ENCODE assay signal across 8 cellular contexts in the genomic region with DNA sequence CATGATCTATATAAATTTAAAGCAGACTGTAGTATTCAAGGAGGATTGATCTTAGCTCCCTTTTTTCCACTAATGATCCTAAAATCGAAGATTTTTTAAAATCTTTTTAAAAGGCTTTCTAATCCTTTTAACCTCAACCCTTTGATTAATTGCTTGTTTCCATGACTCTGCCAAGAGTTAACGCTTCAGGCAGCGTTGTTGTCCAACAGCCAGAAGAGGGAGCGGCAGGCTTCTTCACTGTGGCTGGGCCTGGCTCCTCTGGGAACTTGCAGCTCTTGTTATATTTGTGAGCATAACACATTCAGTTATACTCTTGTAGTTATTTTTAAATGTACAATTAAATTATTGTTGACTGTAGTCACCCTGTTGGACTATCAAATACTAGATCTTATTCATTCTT. TPM values are rescaled to one million over a fixed set of nuclear protein-coding genes. Genes with fewer than 3 reads are reported as not detected.
DNase-seq lines count a peak whose midpoint lies in the region; ATAC-seq, FAIRE-seq and TF ChIP-seq lines count a peak whose summit lies in the region.

No MANE protein-coding gene starts in this region.

- peaks cover 25% of the 10 kb centered on the region for H3K4me1 Mint-ChIP-seq in stimulated activated effector memory CD8-positive, alpha-beta T cell treated with anti-CD3 and anti-CD28 coated beads, Interleukin-12 subunit alpha, Interleukin-12 subunit beta, amount 100 ng/mL, for 72 hours

- H3K27me3 ChIP-seq in K562 (ENCODE audit: control insufficient read depth in 2 of 2, insufficient read depth in 2 of 2, low read length in 2 of 2) (no peaks in the 10 kb centered on the region), small intestine (ENCODE audit: control insufficient read depth in 2 of 2, insufficient read depth in 2 of 2, low read length in 2 of 2) (no peaks in the 10 kb centered on the region)

- BruUV-seq in K562 (replicated peaks; lab: Mats Ljungman, UMichigan), result no TSS peak

- TF ChIP-seq RAD21 in K562 (CRISPR knock-in tag; conservative IDR thresholded peaks at IDR 0.05 in 1 of 2, IDR thresholded peaks at IDR 0.05 in 1 of 2), result peak; percentile 42 to 46; a peak in 3 of 4 replicates

- peak; percentile 24 for DNase-seq in HTR-8/SVneo (ENCODE audit: insufficient read length, low spot score)
- DNase-seq in K562 (ENCODE audit: extremely low read depth in 1 of 4, low spot score in 3 of 4), result peak in 1 of 4 experiments; percentile 42
- peak; percentile 69 for DNase-seq in inferior parietal cortex (ENCODE audit: extremely low spot score)
- no peak for DNase-seq in stimulated activated effector memory CD8-positive, alpha-beta T cell treated with anti-CD3 and anti-CD28 coated beads, Interleukin-12 subunit alpha, Interleukin-12 subunit beta, amount 100 ng/mL, for 72 hours (ENCODE audit: low spot score in 2 of 2)
- DNase-seq in small intestine, result no peak

- no peak for TF ChIP-seq POLR2A in K562 (conservative IDR thresholded peaks at IDR 0.05)

- H3K4me2 ChIP-seq in K562 (ENCODE audit: insufficient read depth, low read length), result no peak overlapping the region

- TF ChIP-seq EP300 in K562 (IDR thresholded peaks at IDR 0.05; ENCODE audit: low read length), result no peak

- no peak overlapping the region for H2AFZ ChIP-seq in K562 (ENCODE audit: low read depth, low read length)

- H3K4me3 ChIP-seq in K562, result no peak overlapping the region
- H3K4me3 ChIP-seq in small intestine (ENCODE audit: low read depth in 1 of 2, low read length in 2 of 2), result no peak overlapping the region

- CTCF ChIA-PET in K562 (lab: Yijun Ruan, JAX; ENCODE audit: low intra/inter-chr PET ratio), result no interaction called here

- H3K4me3 Mint-ChIP-seq in stimulated activated effector memory CD8-positive, alpha-beta T cell treated with anti-CD3 and anti-CD28 coated beads, Interleukin-12 subunit alpha, Interleukin-12 subunit beta, amount 100 ng/mL, for 72 hours, result no peak overlapping the region

- FAIRE-seq in HTR-8/SVneo (lab: Jason Lieb, UNC) (no peak), K562 (lab: Jason Lieb, UNC) (no peak), small intestine (lab: Jason Lieb, UNC) (no peak)

- intact Hi-C loops in K562 (cut with micrococcal nuclease), result no loop called here

- H3K36me3 Mint-ChIP-seq in stimulated activated effector memory CD8-positive, alpha-beta T cell treated with anti-CD3 and anti-CD28 coated beads, Interleukin-12 subunit alpha, Interleukin-12 subunit beta, amount 100 ng/mL, for 72 hours, result peaks cover 100% of the 10 kb centered on the region

- H3K79me2 ChIP-seq in K562 (ENCODE audit: control insufficient read depth, insufficient read depth, low read length), result peaks cover 33% of the 10 kb centered on the region

- no peaks in the 10 kb centered on the region for H3K4me1 ChIP-seq in K562 (replicated peaks in 1 of 2; ENCODE audit: control insufficient read depth in 2 of 2, insufficient read depth in 2 of 2, low read length in 2 of 2)
- no peaks in the 10 kb centered on the region for H3K4me1 ChIP-seq in small intestine (ENCODE audit: control insufficient read depth in 2 of 2, insufficient read depth in 1 of 2, low read depth in 1 of 2, low read length in 1 of 2)

- TF ChIP-seq CTCF in 22Rv1 (IDR thresholded peaks at IDR 0.05) (peak; percentile 34), K562 (IDR thresholded peaks at IDR 0.05 in 2 of 3, conservative IDR thresholded peaks at IDR 0.05 in 1 of 3; ENCODE audit: insufficient read depth in 2 of 3, low read depth in 1 of 3, low read length in 3 of 3) (peak; percentile 45 to 46 (median 45); a peak in 5 of 6 replicates)

- in situ Hi-C loops in K562 (cut with MboI), result no loop called here

- H3K27ac ChIP-seq in 22Rv1 (no peak overlapping the region), K562 (ENCODE audit: extremely low read depth, low read depth, low read length) (no peak overlapping the region), small intestine (ENCODE audit: low read depth in 1 of 2, low read length in 1 of 2) (no peak overlapping the region)

- peaks cover 3% of the 10 kb centered on the region for H3K9me1 ChIP-seq in K562 (ENCODE audit: control insufficient read depth, insufficient read depth, low read length)

- H3K9ac ChIP-seq in K562 (ENCODE audit: insufficient read depth in 1 of 2, low read depth in 2 of 2, low read length in 2 of 2), result no peak overlapping the region

- peak overlapping the region; percentile 16 for H3K27ac Mint-ChIP-seq in stimulated activated effector memory CD8-positive, alpha-beta T cell treated with anti-CD3 and anti-CD28 coated beads, Interleukin-12 subunit alpha, Interleukin-12 subunit beta, amount 100 ng/mL, for 72 hours

- H3K36me3 ChIP-seq in K562 (ENCODE audit: control insufficient read depth, insufficient read depth, low read length) (peaks cover 91% of the 10 kb centered on the region), small intestine (ENCODE audit: control insufficient read depth in 2 of 2, insufficient read depth in 2 of 2, low read length in 2 of 2) (peaks cover 10 to 24% of the 10 kb centered on the region in 2 donors)

- H3K9me3 Mint-ChIP-seq in stimulated activated effector memory CD8-positive, alpha-beta T cell treated with anti-CD3 and anti-CD28 coated beads, Interleukin-12 subunit alpha, Interleukin-12 subunit beta, amount 100 ng/mL, for 72 hours, result no peaks in the 10 kb centered on the region

- H4K20me1 ChIP-seq in K562 (replicated peaks; ENCODE audit: control insufficient read depth, insufficient read depth, low read length), result peaks cover 4% of the 10 kb centered on the region; the same call in 1 of the 2 replicates

- ATAC-seq in K562 (peak; percentile 78), HG03097 (IDR thresholded peaks at IDR 0.05; ENCODE audit: low FRiP score, unreplicated experiment) (no peak), GM19023 (IDR thresholded peaks at IDR 0.05; ENCODE audit: unreplicated experiment) (no peak)
- ATAC-seq in stimulated activated effector memory CD8-positive, alpha-beta T cell treated with anti-CD3 and anti-CD28 coated beads, Interleukin-12 subunit alpha, Interleukin-12 subunit beta, amount 100 ng/mL, for 72 hours, result no peak

- WGBS in K562 (ENCODE audit: insufficient coverage, low coverage, missing lambda C conversion rate), result 81% methylated on average over 4 of the region's 4 CpGs
- 49 to 75% (median 73%) methylated on average over 4 of the region's 4 CpGs for WGBS in small intestine, 3 donors

- no peaks in the 10 kb centered on the region for H3K9me3 ChIP-seq in K562 (replicated peaks; ENCODE audit: control insufficient read depth, insufficient read depth, low read depth, low read length)
- no peaks in the 10 kb centered on the region for H3K9me3 ChIP-seq in small intestine (ENCODE audit: control insufficient read depth, low read depth)

- POLR2A ChIA-PET in K562 (lab: Yijun Ruan, JAX), result no interaction called here

TF ChIP-seq in K562, 482 proteins besides CTCF, POLR2A, EP300 and RAD21 (continues in another document):
- TF ChIP-seq FOXA3 (CRISPR knock-in tag; conservative IDR thresholded peaks at IDR 0.05 in 1 of 2, IDR thresholded peaks at IDR 0.05 in 1 of 2), result no peak
- no peak for TF ChIP-seq TAF7 (tag; IDR thresholded peaks at IDR 0.05)
- TF ChIP-seq GTF2E2 (tag; IDR thresholded peaks at IDR 0.05), result no peak
- no peak for TF ChIP-seq HLTF (IDR thresholded peaks at IDR 0.05)
- TF ChIP-seq ZNF707 (CRISPR knock-in tag; conservative IDR thresholded peaks at IDR 0.05), result no peak
- TF ChIP-seq, protein P1, sequence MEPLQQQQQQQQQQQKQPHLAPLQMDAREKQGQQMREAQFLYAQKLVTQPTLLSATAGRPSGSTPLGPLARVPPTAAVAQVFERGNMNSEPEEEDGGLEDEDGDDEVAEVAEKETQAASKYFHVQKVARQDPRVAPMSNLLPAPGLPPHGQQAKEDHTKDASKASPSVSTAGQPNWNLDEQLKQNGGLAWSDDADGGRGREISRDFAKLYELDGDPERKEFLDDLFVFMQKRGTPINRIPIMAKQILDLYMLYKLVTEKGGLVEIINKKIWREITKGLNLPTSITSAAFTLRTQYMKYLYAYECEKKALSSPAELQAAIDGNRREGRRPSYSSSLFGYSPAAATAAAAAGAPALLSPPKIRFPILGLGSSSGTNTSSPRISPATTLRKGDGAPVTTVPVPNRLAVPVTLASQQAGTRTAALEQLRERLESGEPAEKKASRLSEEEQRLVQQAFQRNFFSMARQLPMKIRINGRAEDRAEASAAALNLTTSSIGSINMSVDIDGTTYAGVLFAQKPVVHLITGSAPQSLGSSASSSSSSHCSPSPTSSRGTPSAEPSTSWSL (CRISPR knock-in tag; IDR thresholded peaks at IDR 0.05; ENCODE audit: borderline replicate concordance), result no peak

RNA-seq across cellular contexts. Expression of a gene that starts 26.3 kb away (rescaled TPM):
- 53.3 and 55.2 TPM in 2 replicates for total RNA-seq in K562 (2011; cell fraction: chromatin; rRNA removed; ENCODE audit: low replicate concordance)
- total RNA-seq in K562 (2011; cell fraction: nucleolus; rRNA removed), result 32.0 and 38.2 TPM in 2 replicates
- 41.5 and 59.3 TPM in 2 replicates for total RNA-seq in K562 (2011; cell fraction: nucleoplasm; rRNA removed)
- total RNA-seq in K562 (2014; rRNA removed) (46.7 and 51.4 TPM in 2 replicates), K562 (2014; rRNA removed; fragmentation: Illumina TruSeq; extraction: Trizol) (43.0 and 44.2 TPM in 2 replicates), K562 (2015; rRNA removed; fragmentation: Illumina TruSeq; extraction: Trizol) (51.9 and 55.0 TPM in 2 replicates), K562 (2021) (43.0 and 43.4 TPM in 2 replicates)
- polyA plus RNA-seq in K562 (2011; rRNA removed) (28.6 and 41.0 TPM in 2 replicates), K562 (2014; fragmentation: Illumina TruSeq; extraction: Trizol) (45.3 and 58.3 TPM in 2 replicates), K562 (2014; fragmentation: Nextera tagmentation; extraction: Ambion mirVana) (10 to 100 TPM; 22.1 to 26.1 TPM), K562 (2014; rRNA removed) (46.1 and 51.2 TPM in 2 replicates), small intestine (10 to 100 TPM; 14.5 to 23.0 (median 21.3) TPM)
- polyA plus RNA-seq in K562 (2011; cell fraction: cytosol; rRNA removed), result 25.7 and 28.0 TPM in 2 replicates
- polyA plus RNA-seq in K562 (2011; cell fraction: nucleus; rRNA removed), result 13.5 and 15.3 TPM in 2 replicates
- polyA plus RNA-seq in K562 (2012), result 33.7 and 63.4 TPM in 2 replicates
- 45.3 and 57.0 TPM in 2 replicates for polyA minus RNA-seq in K562 (2011; rRNA and poly(A)+ RNA removed)
- polyA minus RNA-seq in K562 (2011; cell fraction: cytosol; rRNA and poly(A)+ RNA removed), result 35.5 and 37.0 TPM in 2 replicates
- polyA minus RNA-seq in K562 (2011; cell fraction: nucleus; rRNA and poly(A)+ RNA removed), result 11.7 and 15.6 TPM in 2 replicates

Comparison
In these comparisons a context has a peak if more than half of its experiments do, and no peak if none do; other contexts are left out.
1. DNase-seq: peak in HTR-8/SVneo (single experiment) and inferior parietal cortex (single experiment); none in stimulated activated effector memory CD8-positive, alpha-beta T cell treated with anti-CD3 and anti-CD28 coated beads, Interleukin-12 subunit alpha, Interleukin-12 subunit beta, amount 100 ng/mL, for 72 hours (0 of 2) and small intestine (single experiment).